14 cellular contexts compared by ENCODE assay signal in the genomic region with DNA sequence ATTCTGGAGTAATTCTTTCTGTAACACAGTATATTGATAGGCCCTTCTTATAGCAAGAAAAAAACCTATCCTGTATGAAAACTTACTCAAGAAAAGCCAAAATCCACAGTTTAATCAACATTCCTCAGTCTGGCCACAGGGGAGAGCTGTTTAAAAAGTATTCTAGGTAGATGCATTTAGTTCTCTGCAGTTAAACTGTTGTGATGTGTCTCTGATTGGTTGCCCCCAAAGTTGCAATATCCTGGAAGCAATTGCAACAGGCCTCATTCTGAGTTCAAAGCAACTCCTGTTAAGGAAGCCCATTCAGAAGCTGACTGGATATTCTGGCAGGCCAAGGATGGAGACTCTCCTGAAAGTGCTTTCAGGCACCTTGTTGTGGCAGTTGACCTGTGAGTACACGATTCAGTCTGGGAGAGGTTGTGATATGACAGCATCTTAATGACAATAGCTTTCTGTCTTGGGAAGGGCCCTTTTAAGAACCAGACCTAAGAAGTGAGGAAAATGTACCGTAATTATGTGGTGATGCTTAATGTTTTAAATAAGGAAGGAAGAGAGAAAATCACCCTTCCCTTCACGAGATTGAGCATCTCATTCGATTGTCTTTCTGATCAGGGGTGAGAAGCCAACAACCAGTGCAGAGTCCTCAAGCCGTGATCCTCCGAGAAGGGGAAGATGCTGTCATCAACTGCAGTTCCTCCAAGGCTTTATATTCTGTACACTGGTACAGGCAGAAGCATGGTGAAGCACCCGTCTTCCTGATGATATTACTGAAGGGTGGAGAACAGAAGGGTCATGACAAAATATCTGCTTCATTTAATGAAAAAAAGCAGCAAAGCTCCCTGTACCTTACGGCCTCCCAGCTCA.
DNase-seq lines count a peak whose midpoint lies in the region; ATAC-seq and TF ChIP-seq lines count a peak whose summit lies in the region.
"Had no signal": no experiment of that assay in that cellular context is flagged by ENCODE, and none has a peak within 500 bp of the region (broad histone marks: within the 10 kb centered on the region; RNA-seq: fewer than 3 reads in every experiment).

No MANE protein-coding gene starts in this region.

- TF ChIP-seq CTCF in OCI-LY7 (conservative IDR thresholded peaks at IDR 0.05; ENCODE audit: low read length) (0 out of 2 replicates have a peak, but pooled peaks have one; percentile 40), mucosa of descending colon (IDR thresholded peaks at IDR 0.05) (no peak)

- H3K4me1 Mint-ChIP-seq in activated CD4-positive, alpha-beta T cell treated with anti-CD3 and anti-CD28 coated beads, Interleukin-2, amount 10 ng/mL, durations not matched to agents 24 days and 14 days = peaks cover 1% of the 10 kb centered on the region
- no peaks in the 10 kb centered on the region for H3K4me1 Mint-ChIP-seq in central memory CD8-positive, alpha-beta T cell

- peak overlapping the region; percentile 71 for H3K27ac Mint-ChIP-seq in activated CD4-positive, alpha-beta T cell treated with anti-CD3 and anti-CD28 coated beads, Interleukin-2, amount 10 ng/mL, durations not matched to agents 24 days and 14 days
- no peak overlapping the region for H3K27ac Mint-ChIP-seq in central memory CD8-positive, alpha-beta T cell (ENCODE audit: low read depth)

- no peaks in the 10 kb centered on the region for H3K36me3 Mint-ChIP-seq in activated CD4-positive, alpha-beta T cell treated with anti-CD3 and anti-CD28 coated beads, Interleukin-2, amount 10 ng/mL, durations not matched to agents 24 days and 14 days (ENCODE audit: low read depth)
- no peaks in the 10 kb centered on the region for H3K36me3 Mint-ChIP-seq in central memory CD8-positive, alpha-beta T cell (ENCODE audit: insufficient read depth)

- CTCF ChIA-PET in OCI-LY7 (lab: Charles Lee; ENCODE audit: unreplicated experiment) = no interaction called here

- no peaks in the 10 kb centered on the region for H4K20me1 ChIP-seq in OCI-LY7 (ENCODE audit: insufficient read depth, low read length)

- H3K4me1 ChIP-seq in OCI-LY7 (ENCODE audit: insufficient read depth, low read length, poor library complexity, severe bottlenecking) (no peaks in the 10 kb centered on the region), mucosa of descending colon (ENCODE audit: low read depth) (peaks cover 3% of the 10 kb centered on the region)
- H3K4me1 ChIP-seq: psoas muscle had no signal

- ATAC-seq in central memory CD8-positive, alpha-beta T cell (replicated peaks; ENCODE audit: extremely low read depth, poor library complexity, severe bottlenecking) = no peak
- ATAC-seq in mucosa of descending colon (peak; percentile 46), left lobe of liver (no peak), HG03175 (IDR thresholded peaks at IDR 0.05; ENCODE audit: unreplicated experiment) (no peak)
- ATAC-seq: psoas muscle had no signal

- H3K9me2 ChIP-seq in OCI-LY7 (ENCODE audit: insufficient read depth, low read length) = no peaks in the 10 kb centered on the region

- H3K9me3 Mint-ChIP-seq in activated CD4-positive, alpha-beta T cell treated with anti-CD3 and anti-CD28 coated beads, Interleukin-2, amount 10 ng/mL, durations not matched to agents 24 days and 14 days = no peaks in the 10 kb centered on the region
- no peaks in the 10 kb centered on the region for H3K9me3 Mint-ChIP-seq in central memory CD8-positive, alpha-beta T cell

- H3K4me3 ChIP-seq in OCI-LY7 (ENCODE audit: low read depth, low read length, poor library complexity, severe bottlenecking) = no peak overlapping the region
- no peak overlapping the region for H3K4me3 ChIP-seq in mucosa of descending colon
- H3K4me3 ChIP-seq: psoas muscle had no signal

- intact Hi-C loops in activated CD4-positive, alpha-beta T cell treated with anti-CD3 and anti-CD28 coated beads, Interleukin-2, amount 10 ng/mL, durations not matched to agents 24 days and 14 days (cut with micrococcal nuclease) = no loop called here
- intact Hi-C loops in OCI-LY7 (cut with micrococcal nuclease; ENCODE audit: unreplicated experiment) = no loop called here
- intact Hi-C loops in mucosa of descending colon (cut with DNase I, micrococcal nuclease) = no loop called here

- H3K4me2 ChIP-seq in OCI-LY7 (ENCODE audit: low read length) = no peak overlapping the region

- peak; percentile 60 for DNase-seq in activated CD4-positive, alpha-beta T cell treated with anti-CD3 and anti-CD28 coated beads, Interleukin-2, amount 10 ng/mL, durations not matched to agents 24 days and 14 days
- DNase-seq in activated CD4-positive, alpha-beta T cell treated with anti-CD3 and anti-CD28 coated beads for 4 hours = no peak
- DNase-seq in OCI-LY7 (ENCODE audit: low spot score) (peak; percentile 5), mucosa of descending colon (no peak), left lobe of liver (ENCODE audit: low spot score) (no peak), putamen (ENCODE audit: low spot score) (no peak)
- no peak for DNase-seq in central memory CD8-positive, alpha-beta T cell (ENCODE audit: low spot score in 2 of 2)
- DNase-seq: effector CD8-positive, alpha-beta T cell; midbrain; NCI-H2227 treated with DMSO at 0.1 percent for 48 hours; psoas muscle; RPMI8226; WERI-Rb-1 had no signal

- no peaks in the 10 kb centered on the region for H3K27me3 Mint-ChIP-seq in activated CD4-positive, alpha-beta T cell treated with anti-CD3 and anti-CD28 coated beads, Interleukin-2, amount 10 ng/mL, durations not matched to agents 24 days and 14 days
- H3K27me3 Mint-ChIP-seq in central memory CD8-positive, alpha-beta T cell = no peaks in the 10 kb centered on the region

- no peak overlapping the region for H3K27ac ChIP-seq in OCI-LY7 (ENCODE audit: low read depth, low read length, poor library complexity, severe bottlenecking)
- H3K27ac ChIP-seq: psoas muscle, WERI-Rb-1 had no signal

- peak overlapping the region; percentile 81 for H3K4me3 Mint-ChIP-seq in activated CD4-positive, alpha-beta T cell treated with anti-CD3 and anti-CD28 coated beads, Interleukin-2, amount 10 ng/mL, durations not matched to agents 24 days and 14 days
- H3K4me3 Mint-ChIP-seq in central memory CD8-positive, alpha-beta T cell = peak overlapping the region; percentile 53

- H3K9me3 ChIP-seq in OCI-LY7 (ENCODE audit: low read length) (no peaks in the 10 kb centered on the region), mucosa of descending colon (no peaks in the 10 kb centered on the region)
- H3K9me3 ChIP-seq: psoas muscle had no signal

- no peaks in the 10 kb centered on the region for H3K36me3 ChIP-seq in OCI-LY7 (ENCODE audit: insufficient read depth, low read length)
- H3K36me3 ChIP-seq in mucosa of descending colon (ENCODE audit: low read depth) = no peaks in the 10 kb centered on the region
- H3K36me3 ChIP-seq: WERI-Rb-1 had no signal

- no peaks in the 10 kb centered on the region for H3K79me2 ChIP-seq in OCI-LY7 (ENCODE audit: insufficient read depth, low read depth, low read length)

- POLR2A ChIA-PET in OCI-LY7 (lab: Charles Lee) = interaction anchor here (0.6 to 0.9 kb wide), 2 partner anchors 14 to 85 kb away, joined by 3 read pairs; no protein-coding TSS in a partner anchor

- no peak overlapping the region for H2AFZ ChIP-seq in OCI-LY7 (ENCODE audit: low read length)

- no TSS peak for BruUV-seq in OCI-LY7 (replicated peaks; lab: Mats Ljungman, UMichigan)

Comparison
In these comparisons a context has a peak if more than half of its experiments do, and no peak if none do; other contexts are left out.
1. DNase-seq: peak in activated CD4-positive, alpha-beta T cell treated with anti-CD3 and anti-CD28 coated beads, Interleukin-2, amount 10 ng/mL, durations not matched to agents 24 days and 14 days (single experiment) and OCI-LY7 (single experiment); none in activated CD4-positive, alpha-beta T cell treated with anti-CD3 and anti-CD28 coated beads for 4 hours (0 of 2), central memory CD8-positive, alpha-beta T cell (0 of 2), mucosa of descending colon (0 of 3), left lobe of liver (single experiment) and putamen (single experiment).